In genomic region chr10:114009281-114009996, GRCh38 we compare ENCODE assay signal across 10 cellular contexts.
"Had no signal": no experiment of that assay in that cellular context is flagged by ENCODE, and none has a peak within 500 bp of the region (broad histone marks: within the 10 kb centered on the region; RNA-seq: fewer than 3 reads in every experiment).

No MANE protein-coding gene starts in this region.

- DNase-seq: activated CD4-positive, CD25-positive, alpha-beta regulatory T cell treated with anti-CD3 and anti-CD28 coated beads, Interleukin-2, amount 50 U/mL, for 72 hours; activated naive CD4-positive, alpha-beta T cell treated with anti-CD3 and anti-CD28 coated beads, Interleukin-2, amount 50 U/mL, for 16 hours; left lung; mammary epithelial cell; naive B cell; T1000 had no signal

- ATAC-seq: gastroesophageal sphincter; left lung; stimulated activated effector memory CD8-positive, alpha-beta T cell treated with anti-CD3 and anti-CD28 coated beads, Interleukin-12 subunit alpha, Interleukin-12 subunit beta, amount 100 ng/mL, for 72 hours had no signal

- FAIRE-seq: bronchial epithelial cell, islet of Langerhans had no signal
